In the genomic region with DNA sequence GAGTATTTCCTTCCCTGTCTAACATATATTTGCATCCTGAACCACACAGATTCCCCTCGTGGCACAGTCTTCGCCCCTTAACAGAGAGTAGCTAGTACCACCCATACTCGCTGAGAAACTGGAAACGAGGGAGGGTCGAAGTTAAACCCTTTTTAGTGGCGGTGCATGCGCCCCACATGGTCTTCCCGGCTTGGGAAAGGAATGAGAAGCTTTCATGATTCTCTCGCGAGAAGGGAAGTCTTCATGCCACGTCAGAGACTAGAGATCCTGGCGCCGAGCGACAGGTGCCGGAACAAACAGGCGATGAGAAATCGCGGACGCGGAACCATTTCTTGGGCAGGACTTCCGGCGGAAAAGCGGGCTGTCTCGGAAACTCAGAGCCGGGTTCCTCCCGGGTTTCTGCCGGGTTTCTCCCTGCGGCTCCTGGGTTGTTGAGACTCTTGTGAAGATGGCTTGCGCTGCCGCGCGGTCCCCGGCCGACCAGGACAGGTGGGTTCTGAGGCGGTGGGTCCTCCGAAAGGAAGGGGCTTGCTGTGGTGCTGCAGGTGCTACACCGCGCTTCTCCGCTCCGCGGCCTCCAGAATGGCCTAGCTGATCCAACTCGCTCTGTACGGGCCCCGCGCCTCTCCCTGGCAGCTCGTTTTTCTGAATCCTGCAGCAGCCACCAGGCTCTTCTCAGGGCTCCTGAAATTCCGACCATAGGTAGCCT, we compare ENCODE assay signal across 8 cellular contexts. TPM values are rescaled to one million over a fixed set of nuclear protein-coding genes. Genes with fewer than 3 reads are reported as not detected.
DNase-seq lines count a peak whose midpoint lies in the region; ATAC-seq, FAIRE-seq and TF ChIP-seq lines count a peak whose summit lies in the region.

SRP19 (plus strand) TSS at position 359 of the 709 bp plus-strand sequence; CDS start at position 449, 90 bp downstream.

- CTCF ChIA-PET in AG04449 (lab: Yijun Ruan, JAX) = interaction anchor here (0.6 to 3.1 kb wide), 7 partner anchors 10 to 310 kb away, joined by 3 to 26 read pairs (median 3); no protein-coding TSS in a partner anchor
- CTCF ChIA-PET in mammary epithelial cell (lab: Charles Lee; ENCODE audit: low non-redundant PET) = interaction anchor here (0.6 kb wide), 1 partner anchor 13 kb away, joined by 3 read pairs; no protein-coding TSS in a partner anchor

- TF ChIP-seq CTCF in AG04449 (IDR thresholded peaks at IDR 0.05; ENCODE audit: insufficient read depth, low read length, missing control alignments) = no peak
- TF ChIP-seq CTCF in WERI-Rb-1 (IDR thresholded peaks at IDR 0.05; ENCODE audit: low read depth, low read length) = no peak
- no peak for TF ChIP-seq CTCF in mammary epithelial cell (conservative IDR thresholded peaks at IDR 0.05 in 1 of 2, IDR thresholded peaks at IDR 0.05 in 1 of 2; ENCODE audit: extremely low read depth in 1 of 2, insufficient read depth in 1 of 2, low read depth in 1 of 2, low read length in 2 of 2)

- WGBS in mammary epithelial cell (ENCODE audit: low coverage, missing lambda C conversion rate) = 2% methylated on average over 28 of the region's 47 CpGs
- 1 to 2% (median 1%) methylated on average over 45 to 47 of the region's 47 CpGs for WGBS in small intestine, 3 donors

- H2AFZ ChIP-seq in mammary epithelial cell (ENCODE audit: low read depth, low read length) = peak within 1 kb of the TSS; percentile 93

- BruUV-seq in mammary epithelial cell (replicated peaks; lab: Mats Ljungman, UMichigan) = no TSS peak

- peak within 1 kb of the TSS; percentile 82 for H3K4me2 ChIP-seq in mammary epithelial cell (ENCODE audit: insufficient read depth, low read depth, low read length)

- ATAC-seq in GM18873 (IDR thresholded peaks at IDR 0.05; ENCODE audit: low FRiP score, unreplicated experiment) (peak; percentile 98), HG03139 (IDR thresholded peaks at IDR 0.05; ENCODE audit: unreplicated experiment) (peak; percentile 99)

- POLR2A ChIA-PET in AG04449 (lab: Yijun Ruan, JAX) = interaction anchor here (0.8 to 1.2 kb wide), 3 partner anchors 13 to 135 kb away, joined by 3 to 4 read pairs (median 3); no protein-coding TSS in a partner anchor

- H3K9me3 ChIP-seq in WERI-Rb-1 (ENCODE audit: severe bottlenecking) (no peaks in the 10 kb centered on the region), mammary epithelial cell (replicated peaks; ENCODE audit: insufficient read depth, low read length) (no peaks in the 10 kb centered on the region), small intestine (ENCODE audit: control insufficient read depth, low read depth) (no peaks in the 10 kb centered on the region)

- H3K79me2 ChIP-seq in mammary epithelial cell (ENCODE audit: insufficient read depth, low read length) = peaks cover 41% of the 10 kb centered on the region

- H3K4me1 ChIP-seq in mammary epithelial cell (ENCODE audit: insufficient read depth, low read length) (peaks cover 20% of the 10 kb centered on the region), small intestine (ENCODE audit: control insufficient read depth in 2 of 2, insufficient read depth in 1 of 2, low read depth in 1 of 2, low read length in 1 of 2) (peaks cover 5 to 11% of the 10 kb centered on the region in 2 donors)

- peak within 1 kb of the TSS; percentile 99 for H3K9ac ChIP-seq in mammary epithelial cell (ENCODE audit: insufficient read depth, low read length)

- H3K36me3 ChIP-seq in WERI-Rb-1 (peaks cover 37% of the 10 kb centered on the region), mammary epithelial cell (ENCODE audit: insufficient read depth, low read length) (peaks cover 8% of the 10 kb centered on the region), small intestine (ENCODE audit: control insufficient read depth in 2 of 2, insufficient read depth in 2 of 2, low read length in 2 of 2) (no peaks in the 10 kb centered on the region)

- intact Hi-C loops in mammary epithelial cell (cut with micrococcal nuclease) = loop anchor here (5.0 kb wide), 1 partner anchor 101 kb away; no protein-coding TSS in a partner anchor

- no peak for FAIRE-seq in small intestine (lab: Jason Lieb, UNC)

- DNase-seq in AG04449 (ENCODE audit: low read depth, low spot score) (peak; percentile 89), NCI-H2227 (lab: John Stamatoyannopoulos, UW; ENCODE audit: unreplicated experiment) (peak; percentile 95), WERI-Rb-1 (peak; percentile 95), mammary epithelial cell (peak; percentile 96), iPS-NIHi11 (ENCODE audit: low spot score) (peak; percentile 97), small intestine (peak; percentile 98)

- H3K4me3 ChIP-seq in AG04449 (ENCODE audit: low read depth, low read length) (peak within 1 kb of the TSS; percentile 98), WERI-Rb-1 (ENCODE audit: low read depth, low read length) (peak within 1 kb of the TSS; percentile 83), mammary epithelial cell (replicated peaks in 1 of 3; ENCODE audit: insufficient read depth in 1 of 3, low read depth in 2 of 3, low read length in 3 of 3) (peak within 1 kb of the TSS; percentile 73 to 100 (median 99)), small intestine (ENCODE audit: low read depth in 1 of 2, low read length in 2 of 2) (peak within 1 kb of the TSS; percentile 79 to 96)

- H3K27me3 ChIP-seq in WERI-Rb-1 (ENCODE audit: insufficient read depth, low read depth, severe bottlenecking) = no peaks in the 10 kb centered on the region
- H3K27me3 ChIP-seq in mammary epithelial cell (ENCODE audit: insufficient read depth, low read length) = no peaks in the 10 kb centered on the region
- no peaks in the 10 kb centered on the region for H3K27me3 ChIP-seq in small intestine (ENCODE audit: control insufficient read depth in 2 of 2, insufficient read depth in 2 of 2, low read length in 2 of 2)

- H4K20me1 ChIP-seq in mammary epithelial cell (ENCODE audit: insufficient read depth, low read length) = no peaks in the 10 kb centered on the region

- dilution Hi-C loops in mammary epithelial cell (cut with HindIII; ENCODE audit: low sequenced_read_pairs) = loop anchor here (10.0 kb wide), 1 partner anchor 114 kb away; the partner anchor contains the start of gene DCP2

- in situ Hi-C loops in mammary epithelial cell (cut with MboI; ENCODE audit: low sequenced_read_pairs in 2 of 2) = no loop called here

- peak within 1 kb of the TSS; percentile 81 for H3K27ac ChIP-seq in WERI-Rb-1
- peak within 1 kb of the TSS; percentile 92 for H3K27ac ChIP-seq in mammary epithelial cell (ENCODE audit: insufficient read depth, low read depth, low read length)
- peak within 1 kb of the TSS; percentile 67 to 91 for H3K27ac ChIP-seq in small intestine (ENCODE audit: low read depth in 1 of 2, low read length in 1 of 2)

RNA-seq across cellular contexts. Expression of gene SRP19, which starts in this region (rescaled TPM):
- 10 to 100 TPM; 31.8 to 57.2 TPM for total RNA-seq in mammary epithelial cell
- polyA plus RNA-seq in mammary epithelial cell (43.7 TPM), small intestine (10 to 100 TPM; 74.8 to 93.7 (median 77.8) TPM)
- 3.1 TPM for polyA minus RNA-seq in mammary epithelial cell

Comparison
In these comparisons a context has a peak if more than half of its experiments do, and no peak if none do; other contexts are left out.
1. Peak in every context shown above with its lines: DNase-seq, ATAC-seq, H3K4me3 ChIP-seq and H3K27ac ChIP-seq.